Comparison of ENCODE assay signal across 16 cellular contexts in the genomic region with DNA sequence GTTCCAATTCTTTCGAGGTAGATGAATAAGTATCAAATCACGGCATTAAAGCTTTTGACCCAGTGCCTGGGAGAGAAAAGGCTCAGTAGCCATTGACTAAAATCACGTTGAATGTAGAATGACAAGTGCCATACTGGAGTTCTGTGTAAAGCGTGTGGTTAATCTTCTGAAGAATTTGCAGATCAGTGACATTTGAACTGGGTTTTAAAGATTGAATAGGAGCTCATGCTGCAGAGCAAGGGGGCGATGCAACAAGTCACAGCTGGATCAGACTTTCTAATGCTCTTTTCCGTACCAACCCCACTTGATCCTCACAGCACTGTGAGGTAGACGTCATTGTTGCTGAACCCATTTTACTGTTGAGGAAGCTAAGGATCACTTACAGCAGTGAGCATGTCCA. TPM values are rescaled to one million over a fixed set of nuclear protein-coding genes. Genes with fewer than 3 reads are reported as not detected.
DNase-seq lines count a peak whose midpoint lies in the region; ATAC-seq and TF ChIP-seq lines count a peak whose summit lies in the region.
"Had no signal": no experiment of that assay in that cellular context is flagged by ENCODE, and none has a peak within 500 bp of the region (broad histone marks: within the 10 kb centered on the region; RNA-seq: fewer than 3 reads in every experiment).

No MANE protein-coding gene starts in this region.

- no peak overlapping the region for H3K27ac ChIP-seq in MM.1S (ENCODE audit: low read length)
- H3K27ac ChIP-seq: BLaER1 treated with 17β-estradiol and CSF1 and Interleukin-3, amounts not matched to agents 10 nM and 100 nM had no signal

- H3K9me3 ChIP-seq in HAP-1 (no peaks in the 10 kb centered on the region), MM.1S (replicated peaks; ENCODE audit: insufficient read depth, low read length) (no peaks in the 10 kb centered on the region)
- H3K9me3 ChIP-seq: BLaER1 treated with 17β-estradiol and CSF1 and Interleukin-3, amounts not matched to agents 10 nM and 100 nM had no signal

- intact Hi-C loops in sciatic nerve (cut with DNase I) = no loop called here

- no peaks in the 10 kb centered on the region for H3K79me2 ChIP-seq in MM.1S (ENCODE audit: low read length)

- H3K27me3 Mint-ChIP-seq in WTC11 (ENCODE audit: low read depth) (no peaks in the 10 kb centered on the region), nephron (ENCODE audit: low read depth) (no peaks in the 10 kb centered on the region)

- H3K9ac ChIP-seq in MM.1S (ENCODE audit: low read length) = no peak overlapping the region
- H3K9ac ChIP-seq: BLaER1 treated with 17β-estradiol and CSF1 and Interleukin-3, amounts not matched to agents 10 nM and 100 nM had no signal

- H3K4me3 ChIP-seq in HAP-1 = no peak overlapping the region
- H3K4me3 ChIP-seq in MM.1S (ENCODE audit: low read length) = no peak overlapping the region
- H3K4me3 ChIP-seq: BLaER1 treated with 17β-estradiol and CSF1 and Interleukin-3, amounts not matched to agents 10 nM and 100 nM had no signal

- H3K4me1 Mint-ChIP-seq in WTC11 (peaks cover 20% of the 10 kb centered on the region), nephron (peaks cover 35% of the 10 kb centered on the region)
- H3K4me1 Mint-ChIP-seq: B cell had no signal

- H3K4me1 ChIP-seq in HAP-1 (peaks cover 17% of the 10 kb centered on the region), MM.1S (ENCODE audit: low read length) (no peaks in the 10 kb centered on the region)

- peak; percentile 58 to 98 for DNase-seq in HAP-1 (ENCODE audit: low spot score in 2 of 2)
- no peak for DNase-seq in WTC11 (ENCODE audit: low spot score)
- DNase-seq in MM.1S = no peak
- no peak for DNase-seq in sciatic nerve (ENCODE audit: low spot score)
- DNase-seq: Calu3; CD8-positive, alpha-beta T cell; DMS79 treated with DMSO at 0.1 percent for 48 hours; GF-D8; GOT3; H7; HFFc6; IMR-90 had no signal

- H4K20me1 ChIP-seq in MM.1S (ENCODE audit: insufficient read depth, low read length) = no peaks in the 10 kb centered on the region
- H4K20me1 ChIP-seq: BLaER1 treated with 17β-estradiol and CSF1 and Interleukin-3, amounts not matched to agents 10 nM and 100 nM had no signal

- POLR2A ChIA-PET in WTC11 (lab: Charles Lee) = no interaction called here

- H3K4me3 Mint-ChIP-seq in WTC11 (no peak overlapping the region), nephron (no peak overlapping the region)
- H3K4me3 Mint-ChIP-seq: B cell; CD8-positive, alpha-beta T cell; HFFc6 had no signal

- CTCF ChIA-PET in WTC11 (lab: Charles Lee) = interaction anchor here (0.8 kb wide), 1 partner anchor 55 kb away, joined by 3 read pairs; no protein-coding TSS in a partner anchor

- no peak overlapping the region for H3K4me2 ChIP-seq in MM.1S (ENCODE audit: low read depth, low read length)
- H3K4me2 ChIP-seq: BLaER1 treated with 17β-estradiol and CSF1 and Interleukin-3, amounts not matched to agents 10 nM and 100 nM had no signal

- no peak overlapping the region for H2AFZ ChIP-seq in MM.1S (ENCODE audit: low read length)

- in situ Hi-C loops in HAP-1 (cut with MboI; ENCODE audit: low sequenced_read_pairs) = no loop called here

- no peak for TF ChIP-seq CTCF in WTC11 (IDR thresholded peaks at IDR 0.05)
- no peak for TF ChIP-seq CTCF in nephron (IDR thresholded peaks at IDR 0.05; ENCODE audit: unreplicated experiment in 3 of 3)
- TF ChIP-seq CTCF in MM.1S (IDR thresholded peaks at IDR 0.05; ENCODE audit: low read length) = no peak

- H3K9me3 Mint-ChIP-seq in WTC11 (no peaks in the 10 kb centered on the region), nephron (no peaks in the 10 kb centered on the region)
- H3K9me3 Mint-ChIP-seq: CD8-positive, alpha-beta T cell; HFFc6 had no signal

- H3K27ac Mint-ChIP-seq in WTC11 (0 out of 2 replicates have a peak overlapping the region, but pooled peaks have one; percentile 37), nephron (peak overlapping the region in 2 of 3 experiments; percentile 53 to 68)
- H3K27ac Mint-ChIP-seq: B cell; CD8-positive, alpha-beta T cell; HFFc6 had no signal

- no peaks in the 10 kb centered on the region for H3K9me2 ChIP-seq in MM.1S (replicated peaks; ENCODE audit: insufficient read depth, low read length)

- H3K36me3 ChIP-seq in HAP-1 (replicated peaks) = no peaks in the 10 kb centered on the region
- no peaks in the 10 kb centered on the region for H3K36me3 ChIP-seq in MM.1S (replicated peaks; ENCODE audit: insufficient read depth, low read length)
- H3K36me3 ChIP-seq: BLaER1 treated with 17β-estradiol and CSF1 and Interleukin-3, amounts not matched to agents 10 nM and 100 nM had no signal

- H3K27me3 ChIP-seq in HAP-1 (ENCODE audit: low read depth) = no peaks in the 10 kb centered on the region
- H3K27me3 ChIP-seq in MM.1S (replicated peaks; ENCODE audit: insufficient read depth, low read length) = no peaks in the 10 kb centered on the region
- H3K27me3 ChIP-seq: BLaER1 treated with 17β-estradiol and CSF1 and Interleukin-3, amounts not matched to agents 10 nM and 100 nM had no signal

- no peaks in the 10 kb centered on the region for H3F3A ChIP-seq in MM.1S (ENCODE audit: insufficient read depth, low read length)

- no peaks in the 10 kb centered on the region for H3K36me3 Mint-ChIP-seq in WTC11
- no peaks in the 10 kb centered on the region for H3K36me3 Mint-ChIP-seq in nephron (ENCODE audit: low read depth)
- H3K36me3 Mint-ChIP-seq: CD8-positive, alpha-beta T cell had no signal

- no peak for ATAC-seq in WTC11
- no peak for ATAC-seq in sciatic nerve
- ATAC-seq in HG02885 (IDR thresholded peaks at IDR 0.05; ENCODE audit: poor library complexity, unreplicated experiment) = no peak
- ATAC-seq: CD8-positive, alpha-beta T cell had no signal

TF ChIP-seq in WTC11, 78 proteins besides CTCF, POLR2A, EP300 and RAD21:
- TF ChIP-seq, protein P1, sequence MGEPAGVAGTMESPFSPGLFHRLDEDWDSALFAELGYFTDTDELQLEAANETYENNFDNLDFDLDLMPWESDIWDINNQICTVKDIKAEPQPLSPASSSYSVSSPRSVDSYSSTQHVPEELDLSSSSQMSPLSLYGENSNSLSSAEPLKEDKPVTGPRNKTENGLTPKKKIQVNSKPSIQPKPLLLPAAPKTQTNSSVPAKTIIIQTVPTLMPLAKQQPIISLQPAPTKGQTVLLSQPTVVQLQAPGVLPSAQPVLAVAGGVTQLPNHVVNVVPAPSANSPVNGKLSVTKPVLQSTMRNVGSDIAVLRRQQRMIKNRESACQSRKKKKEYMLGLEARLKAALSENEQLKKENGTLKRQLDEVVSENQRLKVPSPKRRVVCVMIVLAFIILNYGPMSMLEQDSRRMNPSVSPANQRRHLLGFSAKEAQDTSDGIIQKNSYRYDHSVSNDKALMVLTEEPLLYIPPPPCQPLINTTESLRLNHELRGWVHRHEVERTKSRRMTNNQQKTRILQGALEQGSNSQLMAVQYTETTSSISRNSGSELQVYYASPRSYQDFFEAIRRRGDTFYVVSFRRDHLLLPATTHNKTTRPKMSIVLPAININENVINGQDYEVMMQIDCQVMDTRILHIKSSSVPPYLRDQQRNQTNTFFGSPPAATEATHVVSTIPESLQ (CRISPR knock-in tag; IDR thresholded peaks at IDR 0.05) = no peak
- TF ChIP-seq TP53 (CRISPR knock-in tag; IDR thresholded peaks at IDR 0.05) (no peak), ZBTB21 (CRISPR knock-in tag; IDR thresholded peaks at IDR 0.05; ENCODE audit: borderline replicate concordance) (no peak), ELF4 (CRISPR knock-in tag; IDR thresholded peaks at IDR 0.05; ENCODE audit: low read depth) (no peak), SOX15 (CRISPR knock-in tag; IDR thresholded peaks at IDR 0.05) (no peak)
TF ChIP-seq in WTC11: peak in this region for 0.

RNA-seq across cellular contexts. Expression of a gene that starts 49.5 kb away (rescaled TPM):
- 370 to 421 TPM (median 382 TPM) in 3 replicates for total RNA-seq in WTC11 (2021)
- 396 TPM for total RNA-seq in sciatic nerve

Comparison
In these comparisons a context has a peak if more than half of its experiments do, and no peak if none do; other contexts are left out.
1. DNase-seq: peak in HAP-1 (2 of 2); none in WTC11 (single experiment), MM.1S (single experiment) and sciatic nerve (single experiment).